ENCODE assay signal across 8 cellular contexts in genomic region chr10:73940634-73941221, GRCh38. TPM values are rescaled to one million over a fixed set of nuclear protein-coding genes. Genes with fewer than 3 reads are reported as not detected.
A peak's percentile ranks its signal among the peaks of the same experiment; 100 is the strongest.
DNase-seq lines count a peak whose midpoint lies in the region; ATAC-seq and TF ChIP-seq lines count a peak whose summit lies in the region.

No MANE protein-coding gene starts in this region.

- H3K9me2 ChIP-seq in SU-DHL-6 (replicated peaks; ENCODE audit: insufficient read depth, low read length): no peaks in the 10 kb centered on the region

- H3K4me1 ChIP-seq in A673 (ENCODE audit: insufficient read depth, low read length, poor library complexity, severe bottlenecking): peaks cover 9% of the 10 kb centered on the region

- H3K9ac ChIP-seq in SU-DHL-6 (ENCODE audit: low read length): peak overlapping the region; percentile 18; the same call in 1 of the 2 replicates

- ATAC-seq in GM18511 (IDR thresholded peaks at IDR 0.05; ENCODE audit: unreplicated experiment) (peak; percentile 82), Right ventricle myocardium inferior (peak; percentile 93)
- ATAC-seq in activated naive CD4-positive, alpha-beta T cell treated with anti-CD3 and anti-CD28 coated beads, Interleukin-2, amount 50 U/mL, for 72 hours: peak; percentile 100

- H3K36me3 ChIP-seq in A673 (ENCODE audit: insufficient read depth, low read length, poor library complexity, severe bottlenecking) (no peaks in the 10 kb centered on the region), SU-DHL-6 (ENCODE audit: low read length) (no peaks in the 10 kb centered on the region)

- H3K27me3 Mint-ChIP-seq in type B pancreatic cell: no peaks in the 10 kb centered on the region

- peak overlapping the region; percentile 41 for H3K4me3 Mint-ChIP-seq in type B pancreatic cell

- H3K9me3 ChIP-seq in A673 (ENCODE audit: low read depth, low read length, poor library complexity, severe bottlenecking): no peaks in the 10 kb centered on the region
- H3K9me3 ChIP-seq in SU-DHL-6 (ENCODE audit: insufficient read depth, low read length): no peaks in the 10 kb centered on the region

- H3K4me3 ChIP-seq in A673 (ENCODE audit: low read depth, low read length, poor library complexity, severe bottlenecking): no peak overlapping the region
- H3K4me3 ChIP-seq in SU-DHL-6 (ENCODE audit: insufficient read depth, low read length, poor library complexity, severe bottlenecking): no peak overlapping the region

- CTCF ChIA-PET in A673 (lab: Charles Lee): interaction anchor here (0.6 to 1.4 kb wide), 7 partner anchors 16 to 141 kb away, joined by 3 to 16 read pairs (median 4); no protein-coding TSS in a partner anchor

- no peaks in the 10 kb centered on the region for H3K79me2 ChIP-seq in SU-DHL-6 (ENCODE audit: insufficient read depth, low read length)

- H3K4me1 Mint-ChIP-seq in type B pancreatic cell (ENCODE audit: unreplicated experiment): peaks cover 17% of the 10 kb centered on the region

- TF ChIP-seq CTCF in A673 (conservative IDR thresholded peaks at IDR 0.05; ENCODE audit: low read depth, low read length): peak; percentile 93
- TF ChIP-seq CTCF in SU-DHL-6 (IDR thresholded peaks at IDR 0.05; ENCODE audit: insufficient read depth, low read length, poor library complexity, severe bottlenecking): peak; percentile 91
- TF ChIP-seq CTCF in type B pancreatic cell (conservative IDR thresholded peaks at IDR 0.05): peak; percentile 95

- POLR2A ChIA-PET in A673 (lab: Charles Lee; ENCODE audit: low non-redundant PET): no interaction called here

- BruUV-seq in A673 (replicated peaks; lab: Mats Ljungman, UMichigan): no TSS peak

- DNase-seq in A673 (ENCODE audit: low spot score) (peak; percentile 83), HS-27A (ENCODE audit: low read depth) (peak; percentile 39), Right ventricle myocardium inferior (ENCODE audit: missing footprints) (peak; percentile 97), posterior cingulate gyrus (peak; percentile 30 to 93 (median 64)), type B pancreatic cell (ENCODE audit: extremely low spot score, unreplicated experiment) (peak; percentile 85)
- peak; percentile 84 to 92 for DNase-seq in activated naive CD4-positive, alpha-beta T cell treated with anti-CD3 and anti-CD28 coated beads, Interleukin-2, amount 50 U/mL, for 72 hours (ENCODE audit: low spot score in 2 of 2)

- H3K9me3 Mint-ChIP-seq in activated naive CD4-positive, alpha-beta T cell treated with anti-CD3 and anti-CD28 coated beads, Interleukin-2, amount 50 U/mL, for 72 hours: no peaks in the 10 kb centered on the region
- no peaks in the 10 kb centered on the region for H3K9me3 Mint-ChIP-seq in type B pancreatic cell

- peak overlapping the region; percentile 60 for H3K4me2 ChIP-seq in SU-DHL-6 (ENCODE audit: low read depth, low read length, poor library complexity, severe bottlenecking)

- no peaks in the 10 kb centered on the region for H3K36me3 Mint-ChIP-seq in activated naive CD4-positive, alpha-beta T cell treated with anti-CD3 and anti-CD28 coated beads, Interleukin-2, amount 50 U/mL, for 72 hours
- no peaks in the 10 kb centered on the region for H3K36me3 Mint-ChIP-seq in type B pancreatic cell

- H3K27me3 ChIP-seq in A673 (replicated peaks; ENCODE audit: insufficient read depth, low read depth, low read length, poor library complexity) (no peaks in the 10 kb centered on the region), SU-DHL-6 (ENCODE audit: low read length) (no peaks in the 10 kb centered on the region)

- H3K27ac ChIP-seq in A673 (ENCODE audit: low read depth, low read length, poor library complexity, severe bottlenecking): peak overlapping the region; percentile 37
- H3K27ac ChIP-seq in SU-DHL-6 (ENCODE audit: low read depth, low read length): no peak overlapping the region

- intact Hi-C loops in A673 (cut with micrococcal nuclease; ENCODE audit: unreplicated experiment): loop anchor here (1.0 kb wide), 1 partner anchor 54 kb away; no protein-coding TSS in a partner anchor
- intact Hi-C loops in Right ventricle myocardium inferior (cut with DNase I): loop anchor here (1.0 to 2.0 kb wide), 2 partner anchors 54 to 92 kb away; no protein-coding TSS in a partner anchor
- intact Hi-C loops in posterior cingulate gyrus (cut with DNase I): loop anchor here (1.0 kb wide), 1 partner anchor 54 kb away; no protein-coding TSS in a partner anchor

- peak overlapping the region in 1 of 2 donors; percentile 14 for H3K27ac Mint-ChIP-seq in activated naive CD4-positive, alpha-beta T cell treated with anti-CD3 and anti-CD28 coated beads, Interleukin-2, amount 50 U/mL, for 72 hours
- peak overlapping the region; percentile 5 for H3K27ac Mint-ChIP-seq in type B pancreatic cell

- H4K20me1 ChIP-seq in SU-DHL-6 (ENCODE audit: low read depth, low read length): no peaks in the 10 kb centered on the region

- peak overlapping the region; percentile 97 for H2AFZ ChIP-seq in SU-DHL-6 (ENCODE audit: low read depth, low read length, severe bottlenecking)

- no peaks in the 10 kb centered on the region for H3F3A ChIP-seq in SU-DHL-6 (ENCODE audit: insufficient read depth)

RNA-seq across cellular contexts. Expression of gene PLAU, which starts 29.8 kb away (rescaled TPM):
- total RNA-seq in A673 (2021): 6.9 and 8.3 TPM in 2 replicates
- under 1 TPM; 0.14 to 0.39 TPM for total RNA-seq in activated naive CD4-positive, alpha-beta T cell treated with anti-CD3 and anti-CD28 coated beads, Interleukin-2, amount 50 U/mL, for 72 hours
- total RNA-seq in Right ventricle myocardium inferior: 8.5 TPM
- total RNA-seq in type B pancreatic cell (ENCODE audit: low replicate concordance): 3.5 and 5.5 TPM in 2 replicates

RNA-seq across cellular contexts. Expression of gene VCL, which starts 57.2 kb away (rescaled TPM):
- total RNA-seq in A673 (2021): 159 and 176 TPM in 2 replicates
- total RNA-seq in activated naive CD4-positive, alpha-beta T cell treated with anti-CD3 and anti-CD28 coated beads, Interleukin-2, amount 50 U/mL, for 72 hours: 10 to 100 TPM in 1 of 2 donors, 1 to 10 TPM in 1; 9.7 to 15.6 TPM
- 237 TPM for total RNA-seq in Right ventricle myocardium inferior
- 110 and 125 TPM in 2 replicates for total RNA-seq in type B pancreatic cell (ENCODE audit: low replicate concordance)

Comparison
In these comparisons a context has a peak if more than half of its experiments do, and no peak if none do; other contexts are left out.
1. DNase-seq: peak in every context shown above with its lines; median percentile 97 in Right ventricle myocardium inferior; 88 in activated naive CD4-positive, alpha-beta T cell treated with anti-CD3 and anti-CD28 coated beads, Interleukin-2, amount 50 U/mL, for 72 hours; 85 in type B pancreatic cell; 83 in A673; 64 in posterior cingulate gyrus; 39 in HS-27A.